Comparison of ENCODE assay signal across 16 cellular contexts in the genomic region with DNA sequence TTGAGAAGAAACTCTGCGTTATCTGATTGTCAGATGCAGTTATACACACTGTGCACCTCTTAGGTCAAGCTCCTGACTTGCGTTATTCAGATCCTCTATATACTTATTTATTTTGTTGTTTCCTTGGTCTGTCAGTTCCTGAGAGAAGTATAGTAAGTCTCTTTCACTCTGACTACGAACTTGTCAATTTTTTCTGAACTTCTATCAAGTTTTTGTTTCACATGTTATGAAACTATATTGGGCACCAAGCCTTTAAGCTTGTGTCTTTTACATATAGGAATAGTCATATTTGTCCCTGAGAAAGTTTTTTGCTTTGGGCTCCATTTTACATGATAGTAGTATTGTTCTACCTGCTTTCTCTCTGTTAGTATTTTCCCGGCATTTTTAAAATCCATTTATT.
"Had no signal": no experiment of that assay in that cellular context is flagged by ENCODE, and none has a peak within 500 bp of the region (broad histone marks: within the 10 kb centered on the region; RNA-seq: fewer than 3 reads in every experiment).

No MANE protein-coding gene starts in this region.

- ATAC-seq: esophagus mucosa; gastroesophageal sphincter; heart left ventricle; stimulated activated memory B cell treated with anti-CD40 and anti-IgM and Interleukin-4, amounts not matched to agents 10 μg/mL and 1 μg/mL and 100 μg/mL, for 72 hours had no signal

- H3K27ac ChIP-seq: gastroesophageal sphincter, heart left ventricle, left ventricle myocardium inferior, sigmoid colon, thoracic aorta, upper lobe of left lung had no signal

- DNase-seq: activated CD4-positive, alpha-beta T cell treated with anti-CD3 and anti-CD28 coated beads, Interleukin-2, amount 50 U/mL, for 1 hour; amniotic stem cell; effector CD4-positive, alpha-beta T cell; heart left ventricle; left ventricle myocardium inferior; mammary epithelial cell; midbrain; nephron progenitor cell; nucleus accumbens; sigmoid colon; stimulated activated CD4-positive, alpha-beta T cell treated with anti-CD3 and anti-CD28 coated beads, Interleukin-4, amount 100 ng/mL, for 24 hours; upper lobe of left lung had no signal
